29 cellular contexts compared by ENCODE assay signal in the genomic region with DNA sequence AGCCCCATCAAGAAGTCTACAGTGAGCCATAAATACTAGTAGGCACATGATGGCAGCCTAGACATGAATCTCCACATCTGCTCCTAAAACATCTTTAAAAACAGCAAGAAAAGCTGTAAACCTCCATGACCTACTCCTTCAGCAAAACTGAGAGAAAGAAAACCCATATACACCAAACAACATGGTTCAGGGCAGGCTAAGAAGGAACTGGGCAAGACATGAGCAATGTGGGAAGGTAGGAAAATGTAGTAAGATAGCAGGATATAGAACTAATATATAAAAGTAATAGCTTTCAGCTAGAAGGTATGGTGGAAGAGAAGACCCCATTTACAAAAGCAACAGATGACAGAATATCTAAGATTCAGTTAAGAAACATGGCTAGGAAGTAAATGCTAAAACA.
"Had no signal": no experiment of that assay in that cellular context is flagged by ENCODE, and none has a peak within 500 bp of the region (broad histone marks: within the 10 kb centered on the region; RNA-seq: fewer than 3 reads in every experiment).

No MANE protein-coding gene starts in this region.

- H3K9me3 Mint-ChIP-seq: activated B cell treated with CpG ODN at 0.5 μM for 24 hours; activated T-cell treated with anti-CD3 and anti-CD28 coated beads, Interleukin-2, amount 50 U/mL, for 4 hours; central memory CD8-positive, alpha-beta T cell had no signal

- ATAC-seq: activated CD4-positive, CD25-positive, alpha-beta regulatory T cell treated with anti-CD3 and anti-CD28 coated beads, Interleukin-2, amount 50 U/mL, for 24 hours; activated CD8-positive, alpha-beta T cell treated with anti-CD3 and anti-CD28 coated beads for 36 hours; activated T-cell treated with anti-CD3 and anti-CD28 coated beads, Interleukin-2, amount 50 U/mL, for 4 hours; activated T-helper 17 cell treated with anti-CD3 and anti-CD28 coated beads, Interleukin-2, amount 50 U/mL, for 72 hours; esophagus mucosa had no signal

- H3K36me3 ChIP-seq: brain microvascular endothelial cell, WERI-Rb-1 had no signal

- H3K27me3 Mint-ChIP-seq: activated B cell treated with CpG ODN at 0.5 μM for 24 hours; activated CD8-positive, alpha-beta T cell treated with anti-CD3 and anti-CD28 coated beads for 36 hours; activated T-helper 17 cell treated with anti-CD3 and anti-CD28 coated beads, Interleukin-2, amount 50 U/mL, for 72 hours; central memory CD8-positive, alpha-beta T cell had no signal

- H3K4me3 Mint-ChIP-seq: activated B cell treated with CpG ODN at 0.5 μM for 24 hours; activated CD8-positive, alpha-beta T cell treated with anti-CD3 and anti-CD28 coated beads for 36 hours; activated T-cell treated with anti-CD3 and anti-CD28 coated beads, Interleukin-2, amount 50 U/mL, for 4 hours; activated T-helper 17 cell treated with anti-CD3 and anti-CD28 coated beads, Interleukin-2, amount 50 U/mL, for 72 hours; central memory CD8-positive, alpha-beta T cell; dendritic cell treated with granulocyte-macrophage colony-stimulating factor and Interleukin-4, amounts not matched to agents 40 ng/mL and 50 ng/mL, for 4 days; endodermal cell had no signal

- H3K27ac Mint-ChIP-seq: activated B cell treated with CpG ODN at 0.5 μM for 24 hours; activated CD8-positive, alpha-beta T cell treated with anti-CD3 and anti-CD28 coated beads for 36 hours; activated T-helper 17 cell treated with anti-CD3 and anti-CD28 coated beads, Interleukin-2, amount 50 U/mL, for 72 hours; dendritic cell treated with granulocyte-macrophage colony-stimulating factor and Interleukin-4, amounts not matched to agents 40 ng/mL and 50 ng/mL, for 4 days; endodermal cell had no signal

- FAIRE-seq: astrocyte, bronchial epithelial cell, frontal cortex had no signal

- DNase-seq: activated B cell treated with CpG ODN at 0.5 μM for 24 hours; activated CD4-positive, alpha-beta T cell treated with anti-CD3 and anti-CD28 coated beads, Interleukin-2, amount 50 U/mL, for 1 hour; activated CD8-positive, alpha-beta memory T cell treated with anti-CD3 and anti-CD28 coated beads for 24 hours; activated CD8-positive, alpha-beta T cell treated with anti-CD3 and anti-CD28 coated beads for 36 hours; activated effector memory CD4-positive, alpha-beta T cell treated with Interleukin-2 at 50 U/mL for 16 hours; activated gamma-delta T cell treated with Interleukin-2 at 50 U/mL for 16 hours; activated naive CD4-positive, alpha-beta T cell treated with anti-CD3 and anti-CD28 coated beads, Interleukin-2, amount 50 U/mL, for 16 hours; activated naive CD4-positive, alpha-beta T cell treated with Interleukin-2 at 50 U/mL for 16 hours; activated T-cell treated with anti-CD3 and anti-CD28 coated beads, Interleukin-2, amount 50 U/mL, for 4 hours; amniotic stem cell; anterior cingulate cortex; brain microvascular endothelial cell; dorsolateral prefrontal cortex; effector memory CD4-positive, alpha-beta T cell; endodermal cell; foreskin fibroblast; head of caudate nucleus; hippocampal formation; T1000; WERI-Rb-1 had no signal

- H3K4me3 ChIP-seq: coronary artery, dorsolateral prefrontal cortex had no signal

- H3K4me1 Mint-ChIP-seq: endodermal cell had no signal

- H3K27ac ChIP-seq: brain microvascular endothelial cell, coronary artery, dorsolateral prefrontal cortex, WERI-Rb-1 had no signal

- H3K27me3 ChIP-seq: brain microvascular endothelial cell, dorsolateral prefrontal cortex had no signal
